In genomic region chr12:124501080-124501642, GRCh38 we compare ENCODE assay signal across 9 cellular contexts.
DNase-seq lines count a peak whose midpoint lies in the region; ATAC-seq, FAIRE-seq and TF ChIP-seq lines count a peak whose summit lies in the region.
"Had no signal": no experiment of that assay in that cellular context is flagged by ENCODE, and none has a peak within 500 bp of the region (broad histone marks: within the 10 kb centered on the region; RNA-seq: fewer than 3 reads in every experiment).

No MANE protein-coding gene starts in this region.

- H3K27ac Mint-ChIP-seq in naive thymus-derived CD4-positive, alpha-beta T cell = peak overlapping the region in 5 of 9 donors; percentile 5 to 88 (median 61)

- no peaks in the 10 kb centered on the region for H3K9me3 Mint-ChIP-seq in naive thymus-derived CD4-positive, alpha-beta T cell

- peaks cover 27% of the 10 kb centered on the region for H3K4me1 ChIP-seq in HepG2 (ENCODE audit: insufficient read depth, low read length)
- H3K4me1 ChIP-seq in right lobe of liver = peaks cover 0 to 19% (median 8%) of the 10 kb centered on the region in 4 donors
- no peaks in the 10 kb centered on the region for H3K4me1 ChIP-seq in naive thymus-derived CD4-positive, alpha-beta T cell (ENCODE audit: control insufficient read depth in 2 of 2, insufficient read depth in 2 of 2, low read length in 2 of 2)

- DNase-seq in HepG2 (ENCODE audit: low spot score) (no peak), right lobe of liver (no peak), dorsolateral prefrontal cortex (peak in 1 of 10 donors; percentile 47), T-helper 1 cell (no peak), coronary artery (ENCODE audit: low spot score) (no peak)
- DNase-seq in naive thymus-derived CD4-positive, alpha-beta T cell = no peak
- DNase-seq: activated T-cell treated with anti-CD3 and anti-CD28 coated beads, Interleukin-2, amount 50 U/mL, for 1 hour had no signal

- H3K4me3 ChIP-seq in HepG2 (replicated peaks in 1 of 3; ENCODE audit: insufficient read depth in 1 of 3, low read depth in 2 of 3, low read length in 3 of 3) (no peak overlapping the region), right lobe of liver (no peak overlapping the region), dorsolateral prefrontal cortex (no peak overlapping the region), coronary artery (no peak overlapping the region)
- H3K4me3 ChIP-seq in naive thymus-derived CD4-positive, alpha-beta T cell (ENCODE audit: low read length) = no peak overlapping the region

- no peak overlapping the region for H3K9ac ChIP-seq in HepG2 (ENCODE audit: insufficient read depth, low read depth, low read length)

- no peak overlapping the region for H3K4me2 ChIP-seq in HepG2 (ENCODE audit: low read depth, low read length)

- peak overlapping the region in 2 of 10 donors; percentile 10 to 54 for H3K4me3 Mint-ChIP-seq in naive thymus-derived CD4-positive, alpha-beta T cell

- CTCF ChIA-PET in HepG2 (lab: Yijun Ruan, JAX; ENCODE audit: low intra/inter-chr PET ratio, low total read pairs) = no interaction called here
- CTCF ChIA-PET in naive thymus-derived CD4-positive, alpha-beta T cell (lab: Charles Lee) = no interaction called here

- peaks cover 0 to 5% (median 0%) of the 10 kb centered on the region in 5 donors for H3K36me3 Mint-ChIP-seq in naive thymus-derived CD4-positive, alpha-beta T cell

- in situ Hi-C loops in HepG2 (cut with HindIII; ENCODE audit: extremely low pct_ligation_motif_present, low pct_unique_long_range_greater_than_20kb) = no loop called here

- H3K79me2 ChIP-seq in HepG2 (ENCODE audit: insufficient read depth, low read length) = peaks cover 15% of the 10 kb centered on the region

- H3K27me3 Mint-ChIP-seq in naive thymus-derived CD4-positive, alpha-beta T cell = no peaks in the 10 kb centered on the region

- 96% methylated on average over 9 of the region's 20 CpGs for WGBS in HepG2 (ENCODE audit: low lambda C conversion rate)
- 83% methylated on average over 7 of the region's 20 CpGs for WGBS in right lobe of liver (ENCODE audit: insufficient coverage, low coverage, low lambda C conversion rate, missing lambda C conversion rate)

- no peaks in the 10 kb centered on the region for H3K9me3 ChIP-seq in HepG2 (ENCODE audit: low read length)
- no peaks in the 10 kb centered on the region for H3K9me3 ChIP-seq in right lobe of liver
- H3K9me3 ChIP-seq in naive thymus-derived CD4-positive, alpha-beta T cell (ENCODE audit: control insufficient read depth in 2 of 3, low read length in 3 of 3) = no peaks in the 10 kb centered on the region

- no peak for FAIRE-seq in HepG2 (lab: Jason Lieb, UNC)

- H3K4me1 Mint-ChIP-seq in naive thymus-derived CD4-positive, alpha-beta T cell = peaks cover 10 to 84% (median 53%) of the 10 kb centered on the region in 7 donors

- POLR2A ChIA-PET in HepG2 (lab: Yijun Ruan, JAX) = no interaction called here
- POLR2A ChIA-PET in naive thymus-derived CD4-positive, alpha-beta T cell (lab: Charles Lee) = no interaction called here

- BruUV-seq in HepG2 (replicated peaks; lab: Mats Ljungman, UMichigan) = no TSS peak

- peaks cover 30% of the 10 kb centered on the region; the same call in 1 of the 2 replicates for H4K20me1 ChIP-seq in HepG2 (ENCODE audit: insufficient read depth, low read length)

- TF ChIP-seq POLR2A in HepG2 (IDR thresholded peaks at IDR 0.05; ENCODE audit: insufficient read depth in 1 of 2, low read depth in 2 of 2, low read length in 2 of 2) (no peak), right lobe of liver (IDR thresholded peaks at IDR 0.05) (no peak)

- H3K27me3 ChIP-seq in HepG2 (ENCODE audit: control insufficient read depth in 1 of 2, insufficient read depth in 2 of 2, low read length in 2 of 2) (no peaks in the 10 kb centered on the region), right lobe of liver (no peaks in the 10 kb centered on the region), dorsolateral prefrontal cortex (no peaks in the 10 kb centered on the region)
- no peaks in the 10 kb centered on the region for H3K27me3 ChIP-seq in naive thymus-derived CD4-positive, alpha-beta T cell (ENCODE audit: control insufficient read depth in 2 of 2, insufficient read depth in 2 of 2, low read length in 2 of 2)

- no peak overlapping the region for H3K27ac ChIP-seq in HepG2 (ENCODE audit: extremely low read length, insufficient read depth, low read length)
- H3K27ac ChIP-seq in right lobe of liver = no peak overlapping the region
- peak overlapping the region in 48 of 59 donors; percentile 5 to 90 (median 61) for H3K27ac ChIP-seq in dorsolateral prefrontal cortex
- H3K27ac ChIP-seq in naive thymus-derived CD4-positive, alpha-beta T cell (ENCODE audit: low read depth, low read length) = no peak overlapping the region
- peak overlapping the region in 1 of 2 donors; percentile 32 for H3K27ac ChIP-seq in coronary artery

- TF ChIP-seq EP300 in HepG2 (IDR thresholded peaks at IDR 0.05; ENCODE audit: low read depth in 2 of 2, low read length in 2 of 2) = no peak
- TF ChIP-seq EP300 in HepG2 (CRISPR knock-in tag; IDR thresholded peaks at IDR 0.05; ENCODE audit: borderline replicate concordance) = no peak

- TF ChIP-seq CTCF in HepG2 (CRISPR knock-in tag; IDR thresholded peaks at IDR 0.05) = no peak
- TF ChIP-seq CTCF in right lobe of liver (IDR thresholded peaks at IDR 0.05) = no peak
- peak in 2 of 56 donors; percentile 8 to 20 for TF ChIP-seq CTCF in dorsolateral prefrontal cortex (IDR thresholded peaks at IDR 0.05 in 54 of 56, conservative IDR thresholded peaks at IDR 0.05 in 2 of 56; ENCODE audit: low read depth in 1 of 56, partially characterized antibody in 56 of 56)
- TF ChIP-seq CTCF in coronary artery (IDR thresholded peaks at IDR 0.05) = no peak

- H2AFZ ChIP-seq in HepG2 (ENCODE audit: low read length) = no peak overlapping the region

- H3K36me3 ChIP-seq in HepG2 (replicated peaks in 1 of 2; ENCODE audit: control insufficient read depth in 1 of 2, insufficient read depth in 2 of 2, low read length in 2 of 2) (no peaks in the 10 kb centered on the region; a peak in 2 of 5 replicates), right lobe of liver (no peaks in the 10 kb centered on the region)
- H3K36me3 ChIP-seq in naive thymus-derived CD4-positive, alpha-beta T cell (ENCODE audit: control insufficient read depth in 2 of 3, insufficient read depth in 3 of 3, low read length in 3 of 3) = no peaks in the 10 kb centered on the region

- intact Hi-C loops in HepG2 (cut with micrococcal nuclease; ENCODE audit: unreplicated experiment) (no loop called here), right lobe of liver (cut with DNase I) (no loop called here), dorsolateral prefrontal cortex (cut with DNase I) (no loop called here)
- intact Hi-C loops in naive thymus-derived CD4-positive, alpha-beta T cell (cut with micrococcal nuclease) = no loop called here

- ATAC-seq in HepG2 (no peak), right lobe of liver (no peak), HG02840 (IDR thresholded peaks at IDR 0.05; ENCODE audit: low FRiP score, unreplicated experiment) (no peak), GM18868 (IDR thresholded peaks at IDR 0.05; ENCODE audit: unreplicated experiment) (no peak)
- no peak for ATAC-seq in naive thymus-derived CD4-positive, alpha-beta T cell

- no peak for TF ChIP-seq RAD21 in HepG2 (CRISPR knock-in tag; IDR thresholded peaks at IDR 0.05)

TF ChIP-seq in HepG2, 621 proteins besides CTCF, POLR2A, EP300 and RAD21:
- TF ChIP-seq CBX5 (CRISPR knock-in tag; IDR thresholded peaks at IDR 0.05; ENCODE audit: borderline replicate concordance) (no peak), ZBTB33 (CRISPR knock-in tag; IDR thresholded peaks at IDR 0.05) (0 out of 2 replicates have a peak, but pooled peaks have one; percentile 13)

Comparison
In these comparisons a context has a peak if more than half of its experiments do, and no peak if none do; other contexts are left out.
1. H3K27ac ChIP-seq: peak in dorsolateral prefrontal cortex (48 of 59); none in HepG2 (single experiment), right lobe of liver (0 of 3) and naive thymus-derived CD4-positive, alpha-beta T cell (single experiment).